Comparison of ENCODE assay signal across 23 cellular contexts in the genomic region with DNA sequence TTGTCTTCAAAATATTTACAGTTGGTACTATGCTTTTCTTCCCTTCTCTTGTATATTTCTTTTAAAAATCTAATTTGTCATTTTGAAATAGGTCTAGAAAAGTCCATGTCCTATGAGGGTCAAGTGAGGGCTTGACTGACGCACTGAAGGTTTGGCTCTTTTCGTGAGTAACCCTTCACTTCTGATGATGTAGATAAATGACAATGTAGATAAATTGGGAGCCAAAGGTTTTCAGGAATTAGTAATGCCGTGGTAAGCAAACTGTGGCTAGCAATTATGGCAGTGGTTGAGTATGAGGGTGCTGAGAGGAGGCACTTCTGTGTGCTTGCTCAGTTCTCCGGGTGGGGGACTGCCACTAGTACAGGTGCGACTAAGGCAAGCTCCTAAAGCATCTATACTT.
"Had no signal": no experiment of that assay in that cellular context is flagged by ENCODE, and none has a peak within 500 bp of the region (broad histone marks: within the 10 kb centered on the region; RNA-seq: fewer than 3 reads in every experiment).

No MANE protein-coding gene starts in this region.

- H3K4me1 Mint-ChIP-seq: memory B cell had no signal

- H3K9me3 ChIP-seq: gastrocnemius medialis, left ventricle myocardium inferior, lower lobe of right lung, neutrophil, right atrium auricular region, thoracic aorta, transverse colon had no signal

- H3K27me3 Mint-ChIP-seq: central memory CD8-positive, alpha-beta T cell; stimulated activated naive CD8-positive, alpha-beta T cell treated with anti-CD3 and anti-CD28 coated beads, Interleukin-15, amount 100 ng/mL, for 72 hours had no signal

- ATAC-seq: esophagus mucosa; gastrocnemius medialis; left cardiac atrium; lower lobe of right lung; natural killer cell treated with Interleukin-12 subunit alpha and Interleukin-12 subunit beta and Interleukin-15 and Interleukin-18, amount 100 ng/mL, for 72 hours; stimulated activated effector memory CD8-positive, alpha-beta T cell treated with anti-CD3 and anti-CD28 coated beads, Interleukin-12 subunit alpha, Interleukin-12 subunit beta, amount 100 ng/mL, for 72 hours; stimulated activated naive CD8-positive, alpha-beta T cell treated with anti-CD3 and anti-CD28 coated beads, Interleukin-15, amount 100 ng/mL, for 72 hours had no signal

- H3K27me3 ChIP-seq: dorsolateral prefrontal cortex, gastrocnemius medialis, neutrophil, right atrium auricular region, transverse colon had no signal

- H3K36me3 Mint-ChIP-seq: memory B cell; natural killer cell treated with Interleukin-12 subunit alpha and Interleukin-12 subunit beta and Interleukin-15 and Interleukin-18, amount 100 ng/mL, for 72 hours had no signal

- H3K27ac Mint-ChIP-seq: memory B cell; natural killer cell treated with Interleukin-12 subunit alpha and Interleukin-12 subunit beta and Interleukin-15 and Interleukin-18, amount 100 ng/mL, for 72 hours; stimulated activated effector memory CD8-positive, alpha-beta T cell treated with anti-CD3 and anti-CD28 coated beads, Interleukin-12 subunit alpha, Interleukin-12 subunit beta, amount 100 ng/mL, for 72 hours; stimulated activated naive CD8-positive, alpha-beta T cell treated with anti-CD3 and anti-CD28 coated beads, Interleukin-15, amount 100 ng/mL, for 72 hours had no signal

- H3K9me3 Mint-ChIP-seq: central memory CD8-positive, alpha-beta T cell; memory B cell; natural killer cell treated with Interleukin-12 subunit alpha and Interleukin-12 subunit beta and Interleukin-15 and Interleukin-18, amount 100 ng/mL, for 72 hours; stimulated activated effector memory CD8-positive, alpha-beta T cell treated with anti-CD3 and anti-CD28 coated beads, Interleukin-12 subunit alpha, Interleukin-12 subunit beta, amount 100 ng/mL, for 72 hours; stimulated activated naive CD8-positive, alpha-beta T cell treated with anti-CD3 and anti-CD28 coated beads, Interleukin-15, amount 100 ng/mL, for 72 hours had no signal

- H3K36me3 ChIP-seq: gastrocnemius medialis, left ventricle myocardium inferior, lower lobe of right lung, neutrophil, right atrium auricular region, thoracic aorta, transverse colon had no signal

- DNase-seq: cortex of kidney; dorsolateral prefrontal cortex; effector CD8-positive, alpha-beta T cell; gastrocnemius medialis; glutamatergic neuron; left cardiac atrium; left ventricle myocardium inferior; lower lobe of right lung; midbrain; posterior cingulate gyrus; small intestine; stimulated activated CD4-positive, alpha-beta T cell treated with anti-CD3 and anti-CD28 coated beads, Interleukin-2, amount 100 ng/mL, for 48 hours; stimulated activated naive CD8-positive, alpha-beta T cell treated with anti-CD3 and anti-CD28 coated beads, Interleukin-15, amount 100 ng/mL, for 72 hours; substantia nigra; transverse colon had no signal

- H3K4me3 ChIP-seq: dorsolateral prefrontal cortex, gastrocnemius medialis, left ventricle myocardium inferior, lower lobe of right lung, right atrium auricular region, thoracic aorta, transverse colon had no signal

- H3K27ac ChIP-seq: dorsolateral prefrontal cortex, gastrocnemius medialis, left ventricle myocardium inferior, lower lobe of right lung, neutrophil, right atrium auricular region, thoracic aorta, transverse colon had no signal

- H3K4me3 Mint-ChIP-seq: central memory CD8-positive, alpha-beta T cell; memory B cell; natural killer cell treated with Interleukin-12 subunit alpha and Interleukin-12 subunit beta and Interleukin-15 and Interleukin-18, amount 100 ng/mL, for 72 hours; stimulated activated effector memory CD8-positive, alpha-beta T cell treated with anti-CD3 and anti-CD28 coated beads, Interleukin-12 subunit alpha, Interleukin-12 subunit beta, amount 100 ng/mL, for 72 hours; stimulated activated naive CD8-positive, alpha-beta T cell treated with anti-CD3 and anti-CD28 coated beads, Interleukin-15, amount 100 ng/mL, for 72 hours had no signal
